ENCODE assay signal across 1 cellular context in genomic region chr20:53862490-53862889, GRCh38.
TF ChIP-seq lines count a peak whose summit lies in the region.

No MANE protein-coding gene starts in this region.

TF ChIP-seq in GM12878, 131 proteins besides CTCF, POLR2A, EP300 and RAD21:
- TF ChIP-seq NFXL1 (IDR thresholded peaks at IDR 0.05; ENCODE audit: borderline replicate concordance), result peak; percentile 86; the same call in 1 of the 2 replicates
